ENCODE assay signal across 1 cellular context in genomic region chr19:48806518-48806817, GRCh38.
TF ChIP-seq lines count a peak whose summit lies in the region.

No MANE protein-coding gene starts in this region.

TF ChIP-seq in HepG2, 621 proteins besides CTCF, POLR2A, EP300 and RAD21 (continues in another document):
- TF ChIP-seq, protein P1, sequence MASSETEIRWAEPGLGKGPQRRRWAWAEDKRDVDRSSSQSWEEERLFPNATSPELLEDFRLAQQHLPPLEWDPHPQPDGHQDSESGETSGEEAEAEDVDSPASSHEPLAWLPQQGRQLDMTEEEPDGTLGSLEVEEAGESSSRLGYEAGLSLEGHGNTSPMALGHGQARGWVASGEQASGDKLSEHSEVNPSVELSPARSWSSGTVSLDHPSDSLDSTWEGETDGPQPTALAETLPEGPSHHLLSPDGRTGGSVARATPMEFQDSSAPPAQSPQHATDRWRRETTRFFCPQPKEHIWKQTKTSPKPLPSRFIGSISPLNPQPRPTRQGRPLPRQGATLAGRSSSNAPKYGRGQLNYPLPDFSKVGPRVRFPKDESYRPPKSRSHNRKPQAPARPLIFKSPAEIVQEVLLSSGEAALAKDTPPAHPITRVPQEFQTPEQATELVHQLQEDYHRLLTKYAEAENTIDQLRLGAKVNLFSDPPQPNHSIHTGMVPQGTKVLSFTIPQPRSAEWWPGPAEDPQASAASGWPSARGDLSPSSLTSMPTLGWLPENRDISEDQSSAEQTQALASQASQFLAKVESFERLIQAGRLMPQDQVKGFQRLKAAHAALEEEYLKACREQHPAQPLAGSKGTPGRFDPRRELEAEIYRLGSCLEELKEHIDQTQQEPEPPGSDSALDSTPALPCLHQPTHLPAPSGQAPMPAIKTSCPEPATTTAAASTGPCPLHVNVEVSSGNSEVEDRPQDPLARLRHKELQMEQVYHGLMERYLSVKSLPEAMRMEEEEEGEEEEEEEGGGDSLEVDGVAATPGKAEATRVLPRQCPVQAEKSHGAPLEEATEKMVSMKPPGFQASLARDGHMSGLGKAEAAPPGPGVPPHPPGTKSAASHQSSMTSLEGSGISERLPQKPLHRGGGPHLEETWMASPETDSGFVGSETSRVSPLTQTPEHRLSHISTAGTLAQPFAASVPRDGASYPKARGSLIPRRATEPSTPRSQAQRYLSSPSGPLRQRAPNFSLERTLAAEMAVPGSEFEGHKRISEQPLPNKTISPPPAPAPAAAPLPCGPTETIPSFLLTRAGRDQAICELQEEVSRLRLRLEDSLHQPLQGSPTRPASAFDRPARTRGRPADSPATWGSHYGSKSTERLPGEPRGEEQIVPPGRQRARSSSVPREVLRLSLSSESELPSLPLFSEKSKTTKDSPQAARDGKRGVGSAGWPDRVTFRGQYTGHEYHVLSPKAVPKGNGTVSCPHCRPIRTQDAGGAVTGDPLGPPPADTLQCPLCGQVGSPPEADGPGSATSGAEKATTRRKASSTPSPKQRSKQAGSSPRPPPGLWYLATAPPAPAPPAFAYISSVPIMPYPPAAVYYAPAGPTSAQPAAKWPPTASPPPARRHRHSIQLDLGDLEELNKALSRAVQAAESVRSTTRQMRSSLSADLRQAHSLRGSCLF (CRISPR knock-in tag; IDR thresholded peaks at IDR 0.05; ENCODE audit: borderline replicate concordance): no peak
- TF ChIP-seq, protein P2, sequence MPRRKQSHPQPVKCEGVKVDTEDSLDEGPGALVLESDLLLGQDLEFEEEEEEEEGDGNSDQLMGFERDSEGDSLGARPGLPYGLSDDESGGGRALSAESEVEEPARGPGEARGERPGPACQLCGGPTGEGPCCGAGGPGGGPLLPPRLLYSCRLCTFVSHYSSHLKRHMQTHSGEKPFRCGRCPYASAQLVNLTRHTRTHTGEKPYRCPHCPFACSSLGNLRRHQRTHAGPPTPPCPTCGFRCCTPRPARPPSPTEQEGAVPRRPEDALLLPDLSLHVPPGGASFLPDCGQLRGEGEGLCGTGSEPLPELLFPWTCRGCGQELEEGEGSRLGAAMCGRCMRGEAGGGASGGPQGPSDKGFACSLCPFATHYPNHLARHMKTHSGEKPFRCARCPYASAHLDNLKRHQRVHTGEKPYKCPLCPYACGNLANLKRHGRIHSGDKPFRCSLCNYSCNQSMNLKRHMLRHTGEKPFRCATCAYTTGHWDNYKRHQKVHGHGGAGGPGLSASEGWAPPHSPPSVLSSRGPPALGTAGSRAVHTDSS (CRISPR knock-in tag; conservative IDR thresholded peaks at IDR 0.05): 0 out of 2 replicates have a peak, but pooled peaks have one; percentile 56
- TF ChIP-seq ZNF766 (CRISPR knock-in tag; IDR thresholded peaks at IDR 0.05; ENCODE audit: borderline replicate concordance) (0 out of 2 replicates have a peak, but pooled peaks have one; percentile 3), PHF20 (CRISPR knock-in tag; IDR thresholded peaks at IDR 0.05) (no peak), ZNF552 (CRISPR knock-in tag; IDR thresholded peaks at IDR 0.05; ENCODE audit: borderline replicate concordance) (no peak), ZNF143 (CRISPR knock-in tag; IDR thresholded peaks at IDR 0.05) (peak; percentile 99; the same call in 1 of the 2 replicates), GABPA (IDR thresholded peaks at IDR 0.05; ENCODE audit: low read depth, low read length) (no peak), GABPA (CRISPR knock-in tag; IDR thresholded peaks at IDR 0.05; ENCODE audit: low read depth) (peak; percentile 38; the same call in 1 of the 2 replicates), BORCS8-MEF2B (CRISPR knock-in tag; IDR thresholded peaks at IDR 0.05) (no peak), ZNF335 (CRISPR knock-in tag; IDR thresholded peaks at IDR 0.05) (peak; percentile 89), HCFC1 (IDR thresholded peaks at IDR 0.05; ENCODE audit: low read depth, low read length) (peak; percentile 98), MXD3 (CRISPR knock-in tag; IDR thresholded peaks at IDR 0.05) (no peak), STAG1 (CRISPR knock-in tag; IDR thresholded peaks at IDR 0.05) (no peak), HNF1A (IDR thresholded peaks at IDR 0.05; ENCODE audit: low read depth) (no peak), HNF1A (CRISPR knock-in tag; IDR thresholded peaks at IDR 0.05; ENCODE audit: borderline replicate concordance) (no peak), ZNF30 (CRISPR knock-in tag; IDR thresholded peaks at IDR 0.05) (no peak), ZNF646 (CRISPR knock-in tag; IDR thresholded peaks at IDR 0.05) (no peak), USF2 (IDR thresholded peaks at IDR 0.05; ENCODE audit: low read depth, low read length) (no peak), USF2 (CRISPR knock-in tag; IDR thresholded peaks at IDR 0.05; ENCODE audit: borderline replicate concordance) (no peak), MXI1 (IDR thresholded peaks at IDR 0.05; ENCODE audit: borderline replicate concordance, low read depth, low read length) (0 out of 3 replicates have a peak, but pooled peaks have one; percentile 19), CREB1 (IDR thresholded peaks at IDR 0.05) (no peak), CREB1 (CRISPR knock-in tag; IDR thresholded peaks at IDR 0.05) (peak; percentile 42; the same call in 1 of the 2 replicates), GPN1 (CRISPR knock-in tag; IDR thresholded peaks at IDR 0.05; ENCODE audit: borderline replicate concordance) (no peak), ZNF567 (CRISPR knock-in tag; IDR thresholded peaks at IDR 0.05; ENCODE audit: borderline replicate concordance) (0 out of 2 replicates have a peak, but pooled peaks have one; percentile 43), SKIL (CRISPR knock-in tag; IDR thresholded peaks at IDR 0.05; ENCODE audit: borderline replicate concordance) (no peak), ZNF572 (CRISPR knock-in tag; IDR thresholded peaks at IDR 0.05) (no peak)
- TF ChIP-seq, protein P3, sequence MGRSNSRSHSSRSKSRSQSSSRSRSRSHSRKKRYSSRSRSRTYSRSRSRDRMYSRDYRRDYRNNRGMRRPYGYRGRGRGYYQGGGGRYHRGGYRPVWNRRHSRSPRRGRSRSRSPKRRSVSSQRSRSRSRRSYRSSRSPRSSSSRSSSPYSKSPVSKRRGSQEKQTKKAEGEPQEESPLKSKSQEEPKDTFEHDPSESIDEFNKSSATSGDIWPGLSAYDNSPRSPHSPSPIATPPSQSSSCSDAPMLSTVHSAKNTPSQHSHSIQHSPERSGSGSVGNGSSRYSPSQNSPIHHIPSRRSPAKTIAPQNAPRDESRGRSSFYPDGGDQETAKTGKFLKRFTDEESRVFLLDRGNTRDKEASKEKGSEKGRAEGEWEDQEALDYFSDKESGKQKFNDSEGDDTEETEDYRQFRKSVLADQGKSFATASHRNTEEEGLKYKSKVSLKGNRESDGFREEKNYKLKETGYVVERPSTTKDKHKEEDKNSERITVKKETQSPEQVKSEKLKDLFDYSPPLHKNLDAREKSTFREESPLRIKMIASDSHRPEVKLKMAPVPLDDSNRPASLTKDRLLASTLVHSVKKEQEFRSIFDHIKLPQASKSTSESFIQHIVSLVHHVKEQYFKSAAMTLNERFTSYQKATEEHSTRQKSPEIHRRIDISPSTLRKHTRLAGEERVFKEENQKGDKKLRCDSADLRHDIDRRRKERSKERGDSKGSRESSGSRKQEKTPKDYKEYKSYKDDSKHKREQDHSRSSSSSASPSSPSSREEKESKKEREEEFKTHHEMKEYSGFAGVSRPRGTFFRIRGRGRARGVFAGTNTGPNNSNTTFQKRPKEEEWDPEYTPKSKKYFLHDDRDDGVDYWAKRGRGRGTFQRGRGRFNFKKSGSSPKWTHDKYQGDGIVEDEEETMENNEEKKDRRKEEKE (IDR thresholded peaks at IDR 0.05): no peak
